Comparison of ENCODE assay signal across 32 cellular contexts in the genomic region with DNA sequence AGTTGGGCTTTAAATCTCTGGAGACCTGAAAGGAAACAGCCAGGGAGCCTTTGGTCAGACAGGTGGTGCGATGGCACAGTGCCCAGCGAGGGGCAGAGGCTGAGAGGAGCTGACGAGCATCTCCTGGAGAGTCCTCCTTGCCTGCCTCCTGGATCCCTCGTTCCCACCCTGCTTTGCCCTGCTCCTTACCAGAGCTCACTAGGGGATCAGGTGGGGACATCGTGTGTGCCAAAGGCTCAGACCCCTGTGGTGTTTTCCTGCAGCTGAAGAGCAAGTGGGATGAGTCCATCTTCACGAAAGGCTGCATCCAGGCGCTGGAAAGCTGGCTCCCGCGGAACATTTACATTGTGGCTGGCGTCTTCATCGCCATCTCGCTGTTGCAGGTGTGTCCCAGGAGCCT. TPM values are rescaled to one million over a fixed set of nuclear protein-coding genes. Genes with fewer than 3 reads are reported as not detected.
DNase-seq lines count a peak whose midpoint lies in the region; ATAC-seq and TF ChIP-seq lines count a peak whose summit lies in the region.
"Had no signal": no experiment of that assay in that cellular context is flagged by ENCODE, and none has a peak within 500 bp of the region (broad histone marks: within the 10 kb centered on the region; RNA-seq: fewer than 3 reads in every experiment).

No MANE protein-coding gene starts in this region.

- H3K4me1 ChIP-seq in heart right ventricle (peaks cover 6 to 63% (median 35%) of the 10 kb centered on the region in 9 donors), tibial artery (peaks cover 0 to 25% (median 19%) of the 10 kb centered on the region in 4 donors)
- peaks cover 0 to 10% of the 10 kb centered on the region in 2 donors for H3K4me1 ChIP-seq in naive thymus-derived CD4-positive, alpha-beta T cell (ENCODE audit: control insufficient read depth in 2 of 2, insufficient read depth in 2 of 2, low read length in 2 of 2)
- H3K4me1 ChIP-seq: ascending aorta had no signal

- H3K9me3 ChIP-seq in heart right ventricle (no peaks in the 10 kb centered on the region), tibial artery (no peaks in the 10 kb centered on the region)
- no peaks in the 10 kb centered on the region for H3K9me3 ChIP-seq in naive thymus-derived CD4-positive, alpha-beta T cell (ENCODE audit: control insufficient read depth in 2 of 3, low read length in 3 of 3)
- H3K9me3 ChIP-seq: ascending aorta, neutrophil, psoas muscle, upper lobe of right lung had no signal

- POLR2A ChIA-PET in activated CD4-positive, alpha-beta T cell treated with anti-CD3 and anti-CD28 coated beads for 36 hours (lab: Charles Lee): no interaction called here
- POLR2A ChIA-PET in naive thymus-derived CD4-positive, alpha-beta T cell (lab: Charles Lee): interaction anchor here (0.8 to 1.0 kb wide), 3 partner anchors 8 to 77 kb away, joined by 3 read pairs; no protein-coding TSS in a partner anchor

- CTCF ChIA-PET in activated CD4-positive, alpha-beta T cell treated with anti-CD3 and anti-CD28 coated beads for 36 hours (lab: Charles Lee): interaction anchor here (1.0 to 2.4 kb wide), 3 partner anchors 10 to 108 kb away, joined by 4 to 11 read pairs (median 6); partner anchors contain the start of gene PRXL2A
- CTCF ChIA-PET in naive thymus-derived CD4-positive, alpha-beta T cell (lab: Charles Lee): interaction anchor here (0.9 to 21.4 kb wide), 2 partner anchors 30 to 59 kb away, joined by 5 to 839 read pairs; partner anchors contain the start of gene TSPAN14

- H3K4me3 ChIP-seq in heart right ventricle: no peak overlapping the region
- no peak overlapping the region for H3K4me3 ChIP-seq in naive thymus-derived CD4-positive, alpha-beta T cell (ENCODE audit: low read length)
- no peak overlapping the region for H3K4me3 ChIP-seq in tibial artery
- H3K4me3 ChIP-seq: ascending aorta, coronary artery, psoas muscle, upper lobe of right lung had no signal

- no peak for ATAC-seq in activated CD4-positive, alpha-beta T cell treated with anti-CD3 and anti-CD28 coated beads for 36 hours
- no peak for ATAC-seq in heart right ventricle
- no peak for ATAC-seq in naive thymus-derived CD4-positive, alpha-beta T cell
- ATAC-seq in HG03196 (IDR thresholded peaks at IDR 0.05; ENCODE audit: unreplicated experiment): no peak
- ATAC-seq: Panc1, psoas muscle had no signal

- H3K27ac ChIP-seq in heart right ventricle (peak overlapping the region in 4 of 10 donors; percentile 58 to 79 (median 68)), tibial artery (peak overlapping the region in 1 of 2 donors; percentile 82)
- peak overlapping the region; percentile 27 for H3K27ac ChIP-seq in naive thymus-derived CD4-positive, alpha-beta T cell (ENCODE audit: low read depth, low read length)
- H3K27ac ChIP-seq: epithelial cell of prostate, psoas muscle, upper lobe of right lung had no signal

- TF ChIP-seq CTCF in heart right ventricle (IDR thresholded peaks at IDR 0.05): no peak
- TF ChIP-seq CTCF in tibial artery (IDR thresholded peaks at IDR 0.05): no peak

- H3K9me3 Mint-ChIP-seq in activated CD4-positive, alpha-beta T cell treated with anti-CD3 and anti-CD28 coated beads for 36 hours (ENCODE audit: low read depth): no peaks in the 10 kb centered on the region
- peaks cover 0 to 4% (median 0%) of the 10 kb centered on the region in 11 donors for H3K9me3 Mint-ChIP-seq in naive thymus-derived CD4-positive, alpha-beta T cell
- H3K9me3 Mint-ChIP-seq: CD8-positive, alpha-beta memory T cell; immature natural killer cell had no signal

- H3K4me1 Mint-ChIP-seq in activated CD4-positive, alpha-beta T cell treated with anti-CD3 and anti-CD28 coated beads for 36 hours: peaks cover 16% of the 10 kb centered on the region
- peaks cover 29 to 50% (median 39%) of the 10 kb centered on the region in 7 donors for H3K4me1 Mint-ChIP-seq in naive thymus-derived CD4-positive, alpha-beta T cell

- peaks cover 40% of the 10 kb centered on the region for H3K36me3 Mint-ChIP-seq in activated CD4-positive, alpha-beta T cell treated with anti-CD3 and anti-CD28 coated beads for 36 hours (ENCODE audit: low read depth)
- peaks cover 5 to 50% (median 40%) of the 10 kb centered on the region in 5 donors for H3K36me3 Mint-ChIP-seq in naive thymus-derived CD4-positive, alpha-beta T cell

- DNase-seq in activated CD4-positive, alpha-beta T cell treated with anti-CD3 and anti-CD28 coated beads for 36 hours: no peak
- DNase-seq in activated CD4-positive, alpha-beta T cell treated with anti-CD3 and anti-CD28 coated beads for 1 hour: no peak
- peak; percentile 76 for DNase-seq in cardiac septum (ENCODE audit: low spot score)
- DNase-seq in heart right ventricle: no peak
- no peak for DNase-seq in naive thymus-derived CD4-positive, alpha-beta T cell
- peak; percentile 12 to 53 for DNase-seq in tibial artery
- no peak for DNase-seq in DMS79 (lab: John Stamatoyannopoulos, UW)
- DNase-seq: 8988T; activated CD4-positive, CD25-positive, alpha-beta regulatory T cell treated with anti-CD3 and anti-CD28 coated beads, Interleukin-2, amount 50 U/mL, for 72 hours; activated CD8-positive, alpha-beta memory T cell treated with anti-CD3 and anti-CD28 coated beads for 24 hours; activated T-cell treated with anti-CD3 and anti-CD28 coated beads, Interleukin-2, amount 50 U/mL, for 1 hour; CD8-positive, alpha-beta memory T cell; DMS 273 treated with DMSO at 0.1 percent for 48 hours; effector CD8-positive, alpha-beta T cell; EL; hypothalamus; immature natural killer cell; mesenchymal stem cell; NCI-H1436 treated with DMSO at 0.1 percent for 48 hours; SHP77 treated with DMSO at 0.1 percent for 48 hours; stimulated activated CD4-positive, alpha-beta T cell treated with anti-CD3 and anti-CD28 coated beads, Interleukin-15, amount 100 ng/mL, for 24 hours; stimulated activated CD4-positive, alpha-beta T cell treated with anti-CD3 and anti-CD28 coated beads, Interleukin-4, amount 100 ng/mL, for 4 hours; upper lobe of right lung had no signal

- H3K36me3 ChIP-seq in heart right ventricle: peaks cover 0 to 99% (median 55%) of the 10 kb centered on the region in 9 donors
- peaks cover 35 to 94% (median 52%) of the 10 kb centered on the region in 3 experiments for H3K36me3 ChIP-seq in naive thymus-derived CD4-positive, alpha-beta T cell (ENCODE audit: control insufficient read depth in 2 of 3, insufficient read depth in 3 of 3, low read length in 3 of 3)
- peaks cover 39 to 100% (median 90%) of the 10 kb centered on the region in 3 donors for H3K36me3 ChIP-seq in tibial artery

- H3K4me3 Mint-ChIP-seq in activated CD4-positive, alpha-beta T cell treated with anti-CD3 and anti-CD28 coated beads for 36 hours: no peak overlapping the region
- no peak overlapping the region for H3K4me3 Mint-ChIP-seq in naive thymus-derived CD4-positive, alpha-beta T cell
- H3K4me3 Mint-ChIP-seq: CD8-positive, alpha-beta memory T cell; immature natural killer cell had no signal

- WGBS in heart right ventricle, 2 donors: 92 to 93% methylated on average over 12 of the region's 12 CpGs

- H3K27ac Mint-ChIP-seq in activated CD4-positive, alpha-beta T cell treated with anti-CD3 and anti-CD28 coated beads for 36 hours: peak overlapping the region; percentile 73
- H3K27ac Mint-ChIP-seq in naive thymus-derived CD4-positive, alpha-beta T cell: peak overlapping the region in 7 of 9 donors; percentile 17 to 94 (median 72)

- intact Hi-C loops in activated CD4-positive, alpha-beta T cell treated with anti-CD3 and anti-CD28 coated beads for 36 hours (cut with DNase I, micrococcal nuclease): no loop called here
- intact Hi-C loops in cardiac septum (cut with DNase I) (no loop called here), heart right ventricle (cut with DNase I) (no loop called here), tibial artery (cut with DNase I; ENCODE audit: low total_unique reads) (no loop called here)
- intact Hi-C loops in naive thymus-derived CD4-positive, alpha-beta T cell (cut with micrococcal nuclease): no loop called here

- H3K27me3 Mint-ChIP-seq in activated CD4-positive, alpha-beta T cell treated with anti-CD3 and anti-CD28 coated beads for 36 hours: no peaks in the 10 kb centered on the region
- H3K27me3 Mint-ChIP-seq in naive thymus-derived CD4-positive, alpha-beta T cell: no peaks in the 10 kb centered on the region

- H3K27me3 ChIP-seq in heart right ventricle (no peaks in the 10 kb centered on the region), tibial artery (no peaks in the 10 kb centered on the region)
- H3K27me3 ChIP-seq in naive thymus-derived CD4-positive, alpha-beta T cell (ENCODE audit: control insufficient read depth in 2 of 2, insufficient read depth in 2 of 2, low read length in 2 of 2): no peaks in the 10 kb centered on the region
- H3K27me3 ChIP-seq: ascending aorta, neutrophil, upper lobe of right lung had no signal

RNA-seq across cellular contexts. Expression of gene SH2D4B, which starts 21.8 kb away (rescaled TPM):
- under 1 TPM in 1 of 2 experiments, not detected in 1; 0.11 TPM for total RNA-seq in activated CD4-positive, alpha-beta T cell treated with anti-CD3 and anti-CD28 coated beads for 36 hours
- total RNA-seq in cardiac septum: not detected
- total RNA-seq in heart right ventricle: not detected
- not detected for polyA plus RNA-seq in heart right ventricle
- under 1 TPM; 0.10 to 0.51 (median 0.14) TPM for total RNA-seq in naive thymus-derived CD4-positive, alpha-beta T cell
- not detected for polyA plus RNA-seq in naive thymus-derived CD4-positive, alpha-beta T cell
- total RNA-seq: ascending aorta, H4, HT-29, psoas muscle had no signal
- polyA plus RNA-seq: CD8-positive, alpha-beta memory T cell; immature natural killer cell had no signal

Comparison
In these comparisons a context has a peak if more than half of its experiments do, and no peak if none do; other contexts are left out.
1. DNase-seq: peak in cardiac septum (single experiment) and tibial artery (2 of 2); none in activated CD4-positive, alpha-beta T cell treated with anti-CD3 and anti-CD28 coated beads for 36 hours (single experiment), activated CD4-positive, alpha-beta T cell treated with anti-CD3 and anti-CD28 coated beads for 1 hour (single experiment), heart right ventricle (0 of 2), naive thymus-derived CD4-positive, alpha-beta T cell (0 of 9) and DMS79 (single experiment).